In the genomic region with DNA sequence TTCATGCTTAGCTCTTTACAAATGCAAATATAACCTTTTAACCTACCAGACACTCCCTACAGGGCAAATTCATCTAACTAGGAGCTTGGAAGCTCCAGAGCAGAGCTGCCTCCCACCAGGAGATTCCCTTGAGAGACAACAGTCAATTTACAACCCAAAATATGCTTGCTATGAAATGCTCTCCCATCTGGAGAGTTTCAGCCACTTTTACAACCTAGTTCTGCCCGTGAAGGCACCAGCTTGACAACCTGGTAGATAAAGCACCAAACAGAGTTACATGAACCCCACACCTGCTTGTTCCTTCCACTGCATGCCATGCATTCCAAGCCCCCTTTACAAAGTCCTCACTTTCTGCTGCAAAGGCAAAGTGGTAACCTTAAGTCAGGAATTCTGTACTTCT, we compare ENCODE assay signal across 21 cellular contexts.
A peak's percentile ranks its signal among the peaks of the same experiment; 100 is the strongest.
DNase-seq lines count a peak whose midpoint lies in the region; ATAC-seq, FAIRE-seq and TF ChIP-seq lines count a peak whose summit lies in the region.
"Had no signal": no experiment of that assay in that cellular context is flagged by ENCODE, and none has a peak within 500 bp of the region (broad histone marks: within the 10 kb centered on the region; RNA-seq: fewer than 3 reads in every experiment).

No MANE protein-coding gene starts in this region.

- CTCF ChIA-PET in H1 (lab: Charles Lee; ENCODE audit: partially characterized antibody): no interaction called here
- CTCF ChIA-PET in HepG2 (lab: Yijun Ruan, JAX; ENCODE audit: low intra/inter-chr PET ratio, low total read pairs): no interaction called here
- CTCF ChIA-PET in CD8-positive, alpha-beta memory T cell (lab: Charles Lee): no interaction called here

- no peak overlapping the region; the same call in 1 of the 2 replicates for H2BK5ac ChIP-seq in H1 (ENCODE audit: low read depth, low read length)
- no peak overlapping the region for H2BK5ac ChIP-seq in trophoblast cell (ENCODE audit: low read depth, low read length, poor library complexity)

- H4K12ac ChIP-seq in trophoblast cell (ENCODE audit: low read depth, low read length): no peak overlapping the region

- H3K9ac ChIP-seq in H1 (replicated peaks in 1 of 4; ENCODE audit: extremely low read depth in 1 of 4, low read depth in 3 of 4, low read length in 3 of 4) (no peak overlapping the region; a peak in 1 of 7 replicates), trophoblast cell (ENCODE audit: low read length) (no peak overlapping the region), HepG2 (ENCODE audit: insufficient read depth, low read depth, low read length) (no peak overlapping the region)
- H3K9ac ChIP-seq: BLaER1 treated with 17β-estradiol and CSF1 and Interleukin-3, amounts not matched to agents 10 nM and 100 nM; KMS-11 had no signal

- H3K27ac Mint-ChIP-seq in CD8-positive, alpha-beta memory T cell: no peak overlapping the region
- H3K27ac Mint-ChIP-seq: CD8-positive, alpha-beta T cell had no signal

- no TSS peak for BruUV-seq in HepG2 (replicated peaks; lab: Mats Ljungman, UMichigan)

- H4K91ac ChIP-seq in H1 (replicated peaks; ENCODE audit: insufficient read length, low read length) (no peak overlapping the region), trophoblast cell (ENCODE audit: low read depth, low read length) (no peak overlapping the region)

- H4K20me1 ChIP-seq in H1 (replicated peaks in 1 of 2; ENCODE audit: control insufficient read depth in 1 of 2, insufficient read depth in 2 of 2, low read length in 2 of 2): no peaks in the 10 kb centered on the region
- no peaks in the 10 kb centered on the region for H4K20me1 ChIP-seq in HepG2 (ENCODE audit: insufficient read depth, low read length)
- H4K20me1 ChIP-seq: BLaER1 treated with 17β-estradiol and CSF1 and Interleukin-3, amounts not matched to agents 10 nM and 100 nM had no signal

- H3K4ac ChIP-seq in H1 (replicated peaks; ENCODE audit: insufficient read length, low read depth, low read length): no peak overlapping the region
- no peak overlapping the region for H3K4ac ChIP-seq in trophoblast cell (ENCODE audit: low read depth, low read length)

- no peak overlapping the region for H3K4me3 Mint-ChIP-seq in CD8-positive, alpha-beta memory T cell
- H3K4me3 Mint-ChIP-seq: CD8-positive, alpha-beta T cell had no signal

- TF ChIP-seq POLR2A in H1 (IDR thresholded peaks at IDR 0.05; ENCODE audit: control extremely low read depth in 1 of 2, low read depth in 2 of 2, low read length in 2 of 2) (no peak), HepG2 (IDR thresholded peaks at IDR 0.05; ENCODE audit: insufficient read depth in 1 of 2, low read depth in 2 of 2, low read length in 2 of 2) (no peak)

- H3K18ac ChIP-seq in H1 (ENCODE audit: extremely low read depth, low read length): 0 out of 2 replicates have a peak overlapping the region, but pooled peaks have one; percentile 24
- no peak overlapping the region for H3K18ac ChIP-seq in trophoblast cell (ENCODE audit: low read length)

- ATAC-seq in HepG2 (no peak), GM19328 (IDR thresholded peaks at IDR 0.05; ENCODE audit: unreplicated experiment) (no peak), Right ventricle myocardium inferior (no peak)
- ATAC-seq: CD8-positive, alpha-beta T cell; HCT116; PC-3 had no signal

- DNase-seq in H7: peak; percentile 1
- peak; percentile 44 to 50 for DNase-seq in H1 (ENCODE audit: low read depth in 1 of 2, low spot score in 2 of 2)
- DNase-seq in iPS-NIHi7 (ENCODE audit: extremely low spot score): peak; percentile 24
- no peak for DNase-seq in trophoblast cell
- DNase-seq in HepG2 (ENCODE audit: low spot score): no peak
- no peak for DNase-seq in CD8-positive, alpha-beta memory T cell
- no peak for DNase-seq in Right ventricle myocardium inferior (ENCODE audit: missing footprints)
- DNase-seq: CD8-positive, alpha-beta T cell; DMS53; EL; MV-4-11; NCI-H1417; NCI-H187 treated with DMSO at 0.1 percent for 48 hours; NCI-H345; NCI-H524 treated with DMSO at 0.1 percent for 48 hours; PC-3 had no signal

- H3K27me3 Mint-ChIP-seq in CD8-positive, alpha-beta memory T cell: no peaks in the 10 kb centered on the region

- H3K23ac ChIP-seq in H1 (ENCODE audit: insufficient read length): no peak overlapping the region
- no peak overlapping the region for H3K23ac ChIP-seq in trophoblast cell (ENCODE audit: low read length)

- H2BK12ac ChIP-seq in H1 (ENCODE audit: low read depth, low read length): no peak overlapping the region
- no peak overlapping the region for H2BK12ac ChIP-seq in trophoblast cell (ENCODE audit: low read length)

- intact Hi-C loops in HepG2 (cut with micrococcal nuclease; ENCODE audit: unreplicated experiment): no loop called here
- intact Hi-C loops in Right ventricle myocardium inferior (cut with DNase I): no loop called here

- H3K14ac ChIP-seq in H1 (ENCODE audit: insufficient read length) (no peak overlapping the region), trophoblast cell (ENCODE audit: low read length) (no peak overlapping the region)

- H3K23me2 ChIP-seq in H1 (ENCODE audit: low read depth, low read length): peaks cover 2% of the 10 kb centered on the region; the same call in 1 of the 2 replicates

- no peaks in the 10 kb centered on the region for H3K4me1 Mint-ChIP-seq in CD8-positive, alpha-beta memory T cell

- WGBS in H1 (ENCODE audit: extremely low coverage in 1 of 2, insufficient coverage in 1 of 2, insufficient read length in 1 of 2, insufficient replicate concordance in 2 of 2, low coverage in 1 of 2, low lambda C conversion rate in 2 of 2, missing lambda C conversion rate in 1 of 2), 2 experiments: 6% methylated on average over 1 of the region's 1 CpG; no CpG with 5 or more reads in 1 of the 2 experiments
- no CpG with 5 or more reads among the region's 1 CpG for WGBS in trophoblast cell (ENCODE audit: extremely low coverage, insufficient coverage, insufficient read length)
- WGBS in HepG2 (ENCODE audit: low lambda C conversion rate): 0% methylated on average over 1 of the region's 1 CpG

- FAIRE-seq in H1 (lab: Jason Lieb, UNC) (peak; percentile 94), HepG2 (lab: Jason Lieb, UNC) (no peak)

- H2AFZ ChIP-seq in H1 (ENCODE audit: low read length) (no peak overlapping the region), trophoblast cell (ENCODE audit: insufficient read depth, low read length, poor library complexity) (no peak overlapping the region), HepG2 (ENCODE audit: low read length) (no peak overlapping the region)

- H3K9me3 Mint-ChIP-seq in CD8-positive, alpha-beta memory T cell: peaks cover 9 to 22% (median 13%) of the 10 kb centered on the region in 5 donors

- H2AK5ac ChIP-seq in H1 (ENCODE audit: low read depth, low read length) (peak overlapping the region; percentile 77; the same call in 1 of the 2 replicates), trophoblast cell (ENCODE audit: low read length) (no peak overlapping the region)

- no peaks in the 10 kb centered on the region for H3K36me3 ChIP-seq in H7 (replicated peaks; ENCODE audit: control insufficient read depth, insufficient read depth, low read length)
- peaks cover 0 to 4% (median 1%) of the 10 kb centered on the region in 4 experiments; a peak in 2 of 8 replicates for H3K36me3 ChIP-seq in H1 (ENCODE audit: control insufficient read depth in 2 of 4, insufficient read depth in 4 of 4, low read length in 3 of 4)
- no peaks in the 10 kb centered on the region for H3K36me3 ChIP-seq in trophoblast cell (ENCODE audit: control insufficient read depth in 1 of 2, insufficient read depth in 2 of 2, low read length in 2 of 2)
- H3K36me3 ChIP-seq in HepG2 (replicated peaks in 1 of 2; ENCODE audit: control insufficient read depth in 1 of 2, insufficient read depth in 2 of 2, low read length in 2 of 2): no peaks in the 10 kb centered on the region
- no peaks in the 10 kb centered on the region for H3K36me3 ChIP-seq in CD8-positive, alpha-beta memory T cell (ENCODE audit: insufficient read depth, low read length)
- H3K36me3 ChIP-seq: BLaER1 treated with 17β-estradiol and CSF1 and Interleukin-3, amounts not matched to agents 10 nM and 100 nM had no signal

- peak overlapping the region; percentile 15 to 43; a peak in 2 of 4 replicates for H3K4me2 ChIP-seq in H1 (ENCODE audit: insufficient read depth in 1 of 2, low read depth in 2 of 2, low read length in 2 of 2)
- H3K4me2 ChIP-seq in trophoblast cell (ENCODE audit: low read length): no peak overlapping the region
- H3K4me2 ChIP-seq in HepG2 (ENCODE audit: low read depth, low read length): no peak overlapping the region
- H3K4me2 ChIP-seq: BLaER1 treated with 17β-estradiol and CSF1 and Interleukin-3, amounts not matched to agents 10 nM and 100 nM; KMS-11 had no signal

- peak in 1 of 2 experiments; percentile 3; a peak in 1 of 4 replicates for TF ChIP-seq RAD21 in H1 (IDR thresholded peaks at IDR 0.05 in 1 of 2, conservative IDR thresholded peaks at IDR 0.05 in 1 of 2; ENCODE audit: low read depth in 2 of 2, low read length in 2 of 2)
- no peak for TF ChIP-seq RAD21 in HepG2 (CRISPR knock-in tag; IDR thresholded peaks at IDR 0.05)

- H3K9me3 ChIP-seq in H1 (ENCODE audit: insufficient read depth in 2 of 2, low read depth in 1 of 2, low read length in 1 of 2) (peaks cover 3 to 6% of the 10 kb centered on the region in 2 experiments; a peak in 2 of 4 replicates), trophoblast cell (ENCODE audit: insufficient read depth, low read depth, low read length) (no peaks in the 10 kb centered on the region), HepG2 (ENCODE audit: low read length) (peaks cover 81% of the 10 kb centered on the region)
- peaks cover 3% of the 10 kb centered on the region for H3K9me3 ChIP-seq in CD8-positive, alpha-beta memory T cell (ENCODE audit: low read length)
- H3K9me3 ChIP-seq: BLaER1 treated with 17β-estradiol and CSF1 and Interleukin-3, amounts not matched to agents 10 nM and 100 nM had no signal

- H3K56ac ChIP-seq in H1 (replicated peaks; ENCODE audit: insufficient read length, low read depth, low read length): no peak overlapping the region

- POLR2A ChIA-PET in H1 (lab: Charles Lee; ENCODE audit: partially characterized antibody): no interaction called here
- POLR2A ChIA-PET in HepG2 (lab: Yijun Ruan, JAX): no interaction called here
- POLR2A ChIA-PET in CD8-positive, alpha-beta memory T cell (lab: Charles Lee): no interaction called here

- H3K27me3 ChIP-seq in H7 (ENCODE audit: control insufficient read depth, insufficient read depth, low read length) (no peaks in the 10 kb centered on the region), H1 (replicated peaks in 1 of 4; ENCODE audit: control insufficient read depth in 3 of 4, extremely low read depth in 1 of 4, insufficient read depth in 3 of 4, low read length in 3 of 4) (no peaks in the 10 kb centered on the region), trophoblast cell (ENCODE audit: insufficient read depth, low read length) (no peaks in the 10 kb centered on the region), HepG2 (ENCODE audit: control insufficient read depth in 1 of 2, insufficient read depth in 2 of 2, low read length in 2 of 2) (no peaks in the 10 kb centered on the region)
- H3K27me3 ChIP-seq in CD8-positive, alpha-beta memory T cell (ENCODE audit: insufficient read depth, low read length, poor library complexity, severe bottlenecking): no peaks in the 10 kb centered on the region
- H3K27me3 ChIP-seq: BLaER1 treated with 17β-estradiol and CSF1 and Interleukin-3, amounts not matched to agents 10 nM and 100 nM had no signal

- H4K5ac ChIP-seq in H1 (ENCODE audit: insufficient read length, low read depth, low read length): peak overlapping the region; percentile 40

- no peak overlapping the region for H3K4me3 ChIP-seq in H7 (ENCODE audit: insufficient read depth, low read depth, low read length)
- H3K4me3 ChIP-seq in H1 (ENCODE audit: extremely low read depth in 1 of 4, insufficient read depth in 2 of 4, low read depth in 3 of 4, low read length in 4 of 4): no peak overlapping the region
- H3K4me3 ChIP-seq in trophoblast cell (ENCODE audit: low read depth, low read length): no peak overlapping the region
- no peak overlapping the region for H3K4me3 ChIP-seq in HepG2 (replicated peaks in 1 of 3; ENCODE audit: insufficient read depth in 1 of 3, low read depth in 2 of 3, low read length in 3 of 3)
- H3K4me3 ChIP-seq in CD8-positive, alpha-beta memory T cell (ENCODE audit: low read length): no peak overlapping the region
- H3K4me3 ChIP-seq: BLaER1 treated with 17β-estradiol and CSF1 and Interleukin-3, amounts not matched to agents 10 nM and 100 nM had no signal

- no peak overlapping the region for H4K8ac ChIP-seq in H1 (ENCODE audit: extremely low read depth, insufficient read depth, low read length)
- no peak overlapping the region for H4K8ac ChIP-seq in trophoblast cell (ENCODE audit: low read depth, low read length)

- TF ChIP-seq EP300 in H1 (IDR thresholded peaks at IDR 0.05; ENCODE audit: borderline replicate concordance in 1 of 2, low read depth in 2 of 2, low read length in 2 of 2): no peak
- no peak for TF ChIP-seq EP300 in HepG2 (IDR thresholded peaks at IDR 0.05; ENCODE audit: low read depth in 2 of 2, low read length in 2 of 2)
- no peak for TF ChIP-seq EP300 in HepG2 (CRISPR knock-in tag; IDR thresholded peaks at IDR 0.05; ENCODE audit: borderline replicate concordance)

- H3K36me3 Mint-ChIP-seq in CD8-positive, alpha-beta memory T cell: peaks cover 0 to 1% (median 0%) of the 10 kb centered on the region in 3 donors
- H3K36me3 Mint-ChIP-seq: CD8-positive, alpha-beta T cell had no signal

- no peak overlapping the region for H3K27ac ChIP-seq in H1 (ENCODE audit: low read depth, low read length)
- peak overlapping the region; percentile 80 for H3K27ac ChIP-seq in trophoblast cell (ENCODE audit: low read depth, low read length)
- H3K27ac ChIP-seq in HepG2 (ENCODE audit: extremely low read length, insufficient read depth, low read length): no peak overlapping the region
- no peak overlapping the region for H3K27ac ChIP-seq in CD8-positive, alpha-beta memory T cell (ENCODE audit: low read depth, low read length)
- H3K27ac ChIP-seq: BLaER1 treated with 17β-estradiol and CSF1 and Interleukin-3, amounts not matched to agents 10 nM and 100 nM; KMS-11; RWPE1 had no signal

- peaks cover 0 to 9% (median 1%) of the 10 kb centered on the region in 4 experiments; a peak in 3 of 7 replicates for H3K4me1 ChIP-seq in H1 (replicated peaks in 1 of 4; ENCODE audit: control insufficient read depth in 3 of 4, insufficient read depth in 4 of 4, low read length in 3 of 4)
- H3K4me1 ChIP-seq in trophoblast cell (ENCODE audit: control insufficient read depth in 1 of 2, insufficient read depth in 2 of 2, low read length in 2 of 2): no peaks in the 10 kb centered on the region
- H3K4me1 ChIP-seq in HepG2 (ENCODE audit: insufficient read depth, low read length): no peaks in the 10 kb centered on the region
- no peaks in the 10 kb centered on the region for H3K4me1 ChIP-seq in CD8-positive, alpha-beta memory T cell (ENCODE audit: insufficient read depth, low read length)

- no peaks in the 10 kb centered on the region for H3K79me1 ChIP-seq in H1 (ENCODE audit: low read depth, low read length)
- H3K79me1 ChIP-seq in trophoblast cell (ENCODE audit: low read length): peaks cover 2% of the 10 kb centered on the region

- H2BK120ac ChIP-seq in H1 (replicated peaks; ENCODE audit: low read depth, low read length) (no peak overlapping the region), trophoblast cell (ENCODE audit: insufficient read depth, low read length, poor library complexity) (no peak overlapping the region)

- TF ChIP-seq CTCF in H1 (IDR thresholded peaks at IDR 0.05; ENCODE audit: control extremely low read depth in 1 of 3, insufficient read depth in 1 of 3, low read depth in 1 of 3, low read length in 3 of 3) (no peak), HepG2 (CRISPR knock-in tag; IDR thresholded peaks at IDR 0.05) (no peak)

- no peak overlapping the region for H2BK15ac ChIP-seq in H1 (ENCODE audit: low read length)

- in situ Hi-C loops in HepG2 (cut with HindIII; ENCODE audit: extremely low pct_ligation_motif_present, low pct_unique_long_range_greater_than_20kb): no loop called here

- no peaks in the 10 kb centered on the region for H3K79me2 ChIP-seq in H1 (ENCODE audit: control insufficient read depth in 1 of 2, insufficient read depth in 2 of 2, low read length in 2 of 2)
- no peaks in the 10 kb centered on the region for H3K79me2 ChIP-seq in trophoblast cell (ENCODE audit: control insufficient read depth, insufficient read depth, low read length, poor library complexity)
- H3K79me2 ChIP-seq in HepG2 (ENCODE audit: insufficient read depth, low read length): no peaks in the 10 kb centered on the region

- H2BK20ac ChIP-seq in H1 (ENCODE audit: low read length): 0 out of 2 replicates have a peak overlapping the region, but pooled peaks have one; percentile 61

Comparison
In these comparisons a context has a peak if more than half of its experiments do, and no peak if none do; other contexts are left out.
1. DNase-seq: peak in H7 (single experiment), H1 (2 of 2) and iPS-NIHi7 (single experiment); none in trophoblast cell (0 of 2), HepG2 (single experiment), CD8-positive, alpha-beta memory T cell (0 of 5) and Right ventricle myocardium inferior (single experiment).
2. H3K4me2 ChIP-seq: peak in H1 (2 of 2); none in trophoblast cell (single experiment) and HepG2 (single experiment).